38 cellular contexts compared by ENCODE assay signal in the genomic region with DNA sequence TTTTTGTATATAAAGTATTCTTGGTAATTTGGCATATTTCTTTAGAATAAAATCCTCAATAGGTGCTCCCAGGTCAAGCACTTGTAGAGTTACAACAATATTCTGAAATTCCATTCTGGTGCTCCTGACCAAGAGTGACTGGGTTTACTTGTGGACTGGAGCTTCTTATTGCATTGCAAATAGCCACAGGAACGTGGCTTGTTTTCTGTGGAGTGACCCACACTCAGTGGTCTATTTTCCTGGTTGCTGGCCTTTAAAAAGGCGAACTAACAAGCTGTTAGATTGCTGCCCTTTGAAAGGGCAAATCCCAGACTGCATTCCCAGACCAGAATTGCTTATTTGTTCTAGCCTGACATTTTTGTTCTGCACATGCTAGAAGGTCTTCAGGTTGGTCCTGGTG.
"Had no signal": no experiment of that assay in that cellular context is flagged by ENCODE, and none has a peak within 500 bp of the region (broad histone marks: within the 10 kb centered on the region; RNA-seq: fewer than 3 reads in every experiment).

No MANE protein-coding gene starts in this region.

- H3K27ac Mint-ChIP-seq: activated B cell treated with CpG ODN at 0.5 μM for 24 hours; activated CD8-positive, alpha-beta memory T cell treated with anti-CD3 and anti-CD28 coated beads, Interleukin-2, amount 10 ng/mL, durations not matched to agents 7 days and 5 days; activated CD8-positive, alpha-beta T cell treated with anti-CD3 and anti-CD28 coated beads for 36 hours; activated naive CD4-positive, alpha-beta T cell treated with anti-CD3 and anti-CD28 coated beads for 36 hours; activated naive CD4-positive, alpha-beta T cell treated with anti-CD3 and anti-CD28 coated beads, Interleukin-2, amount 50 U/mL, for 24 hours; activated naive CD8-positive, alpha-beta T cell treated with anti-CD3 and anti-CD28 coated beads for 36 hours; activated naive CD8-positive, alpha-beta T cell treated with anti-CD3 and anti-CD28 coated beads, Interleukin-2, amount 50 U/mL, for 24 hours; activated T-helper 1 cell treated with anti-CD3 and anti-CD28 coated beads, Interleukin-12 subunit alpha, Interleukin-12 subunit beta, Interleukin-2, Interleukin-4 antibody, amounts not matched to agents 30 ng/mL and 10 ng/mL and 1 ng/mL, durations not matched to agents 14 hours and 24 hours and 36 hours; activated T-helper 2 cell treated with anti-CD3 and anti-CD28 coated beads, Interferon-gamma antibody, Interleukin-2, Interleukin-4, amounts not matched to agents 10 μg/mL and 5 μg/mL and 100 μg/mL, durations not matched to agents 14 hours and 24 hours and 36 hours; brain; dendritic cell treated with granulocyte-macrophage colony-stimulating factor and Interleukin-4, amounts not matched to agents 40 ng/mL and 50 ng/mL, for 4 days; endodermal cell; T-helper 17 cell; T-helper 2 cell treated with Interferon-gamma antibody and Interleukin-4, amounts not matched to agents 5 μg/mL and 100 μg/mL, for 36 hours had no signal

- H3K4me3 Mint-ChIP-seq: activated B cell treated with CpG ODN at 0.5 μM for 24 hours; activated CD8-positive, alpha-beta memory T cell treated with anti-CD3 and anti-CD28 coated beads, Interleukin-2, amount 10 ng/mL, durations not matched to agents 7 days and 5 days; activated CD8-positive, alpha-beta T cell treated with anti-CD3 and anti-CD28 coated beads for 36 hours; activated naive CD4-positive, alpha-beta T cell treated with anti-CD3 and anti-CD28 coated beads for 36 hours; activated naive CD4-positive, alpha-beta T cell treated with anti-CD3 and anti-CD28 coated beads, Interleukin-2, amount 50 U/mL, for 24 hours; activated naive CD8-positive, alpha-beta T cell treated with anti-CD3 and anti-CD28 coated beads for 36 hours; activated naive CD8-positive, alpha-beta T cell treated with anti-CD3 and anti-CD28 coated beads, Interleukin-2, amount 50 U/mL, for 24 hours; activated T-helper 1 cell treated with anti-CD3 and anti-CD28 coated beads, Interleukin-12 subunit alpha, Interleukin-12 subunit beta, Interleukin-2, Interleukin-4 antibody, amounts not matched to agents 30 ng/mL and 10 ng/mL and 1 ng/mL, durations not matched to agents 14 hours and 24 hours and 36 hours; brain; dendritic cell treated with granulocyte-macrophage colony-stimulating factor and Interleukin-4, amounts not matched to agents 40 ng/mL and 50 ng/mL, for 4 days; endodermal cell; T-helper 17 cell; T-helper 2 cell treated with Interferon-gamma antibody and Interleukin-4, amounts not matched to agents 5 μg/mL and 100 μg/mL, for 36 hours had no signal

- H3K36me3 Mint-ChIP-seq: activated CD8-positive, alpha-beta memory T cell treated with anti-CD3 and anti-CD28 coated beads, Interleukin-2, amount 10 ng/mL, durations not matched to agents 7 days and 5 days; activated naive CD4-positive, alpha-beta T cell treated with anti-CD3 and anti-CD28 coated beads, Interleukin-2, amount 50 U/mL, for 24 hours; activated naive CD8-positive, alpha-beta T cell treated with anti-CD3 and anti-CD28 coated beads for 36 hours; brain had no signal

- H3K9me3 ChIP-seq: adrenal gland, breast epithelium had no signal

- DNase-seq: activated B cell treated with CpG ODN at 0.5 μM for 24 hours; activated CD4-positive, alpha-beta T cell treated with anti-CD3 and anti-CD28 coated beads for 48 hours; activated CD4-positive, alpha-beta T cell treated with anti-CD3 and anti-CD28 coated beads, Interleukin-2, amount 50 U/mL, for 1 hour; activated CD4-positive, alpha-beta T cell treated with anti-CD3 and anti-CD28 coated beads, Interleukin-2, amount 50 U/mL, for 48 hours; activated CD8-positive, alpha-beta memory T cell treated with anti-CD3 and anti-CD28 coated beads, Interleukin-2, amount 10 ng/mL, durations not matched to agents 7 days and 5 days; activated CD8-positive, alpha-beta memory T cell treated with anti-CD3 and anti-CD28 coated beads, Interleukin-2, amount 50 U/mL, for 4 hours; activated CD8-positive, alpha-beta T cell treated with anti-CD3 and anti-CD28 coated beads for 36 hours; activated effector memory CD4-positive, alpha-beta T cell treated with anti-CD3 and anti-CD28 coated beads, Interleukin-2, amount 50 U/mL, for 16 hours; activated naive CD4-positive, alpha-beta T cell treated with anti-CD3 and anti-CD28 coated beads for 36 hours; activated naive CD8-positive, alpha-beta T cell treated with anti-CD3 and anti-CD28 coated beads for 36 hours; activated naive CD8-positive, alpha-beta T cell treated with anti-CD3 and anti-CD28 coated beads, Interleukin-2, amount 50 U/mL, for 24 hours; activated T-cell treated with anti-CD3 and anti-CD28 coated beads, Interleukin-2, amount 50 U/mL, for 1 hour; activated T-cell treated with anti-CD3 and anti-CD28 coated beads, Interleukin-2, amount 50 U/mL, for 48 hours; adrenal gland; amygdala; aorta; central memory CD4-positive, alpha-beta T cell; cerebellar nuclear complex; dorsolateral prefrontal cortex; effector memory CD4-positive, alpha-beta T cell; endodermal cell; foreskin fibroblast; head of caudate nucleus; T-helper 1 cell; T-helper 17 cell; T1000; WERI-Rb-1 had no signal

- H3K27me3 Mint-ChIP-seq: activated B cell treated with CpG ODN at 0.5 μM for 24 hours; activated CD8-positive, alpha-beta memory T cell treated with anti-CD3 and anti-CD28 coated beads, Interleukin-2, amount 10 ng/mL, durations not matched to agents 7 days and 5 days; activated CD8-positive, alpha-beta T cell treated with anti-CD3 and anti-CD28 coated beads for 36 hours; activated naive CD4-positive, alpha-beta T cell treated with anti-CD3 and anti-CD28 coated beads, Interleukin-2, amount 50 U/mL, for 24 hours; activated naive CD8-positive, alpha-beta T cell treated with anti-CD3 and anti-CD28 coated beads, Interleukin-2, amount 50 U/mL, for 24 hours; brain; dendritic cell treated with granulocyte-macrophage colony-stimulating factor and Interleukin-4, amounts not matched to agents 40 ng/mL and 50 ng/mL, for 4 days; T-helper 17 cell had no signal

- H3K27ac ChIP-seq: adrenal gland, breast epithelium, cardiac muscle cell, coronary artery, dorsolateral prefrontal cortex, WERI-Rb-1 had no signal

- ATAC-seq: activated CD4-positive, CD25-positive, alpha-beta regulatory T cell treated with anti-CD3 and anti-CD28 coated beads, Interleukin-2, amount 50 U/mL, for 24 hours; activated CD8-positive, alpha-beta memory T cell treated with anti-CD3 and anti-CD28 coated beads, Interleukin-2, amount 10 ng/mL, durations not matched to agents 7 days and 5 days; activated CD8-positive, alpha-beta T cell treated with anti-CD3 and anti-CD28 coated beads for 36 hours; activated naive CD8-positive, alpha-beta T cell treated with anti-CD3 and anti-CD28 coated beads, Interleukin-2, amount 50 U/mL, for 24 hours; esophagus mucosa; T-helper 17 cell had no signal

- H3K4me1 ChIP-seq: adrenal gland, breast epithelium had no signal

- H3K4me3 ChIP-seq: adrenal gland, breast epithelium, cardiac muscle cell, coronary artery, dorsolateral prefrontal cortex had no signal

- H3K27me3 ChIP-seq: adrenal gland, breast epithelium, cardiac muscle cell had no signal

- H3K9me3 Mint-ChIP-seq: activated CD8-positive, alpha-beta T cell treated with anti-CD3 and anti-CD28 coated beads for 36 hours; activated naive CD4-positive, alpha-beta T cell treated with anti-CD3 and anti-CD28 coated beads for 36 hours; activated naive CD4-positive, alpha-beta T cell treated with anti-CD3 and anti-CD28 coated beads, Interleukin-2, amount 50 U/mL, for 24 hours; activated T-helper 1 cell treated with anti-CD3 and anti-CD28 coated beads, Interleukin-12 subunit alpha, Interleukin-12 subunit beta, Interleukin-2, Interleukin-4 antibody, amounts not matched to agents 30 ng/mL and 10 ng/mL and 1 ng/mL, durations not matched to agents 14 hours and 24 hours and 36 hours; activated T-helper 2 cell treated with anti-CD3 and anti-CD28 coated beads, Interferon-gamma antibody, Interleukin-2, Interleukin-4, amounts not matched to agents 10 μg/mL and 5 μg/mL and 100 μg/mL, durations not matched to agents 14 hours and 24 hours and 36 hours; brain; endodermal cell; T-helper 2 cell treated with Interferon-gamma antibody and Interleukin-4, amounts not matched to agents 5 μg/mL and 100 μg/mL, for 36 hours had no signal

- H3K36me3 ChIP-seq: adrenal gland, breast epithelium, cardiac muscle cell, WERI-Rb-1 had no signal

- H3K4me1 Mint-ChIP-seq: activated B cell treated with CpG ODN at 0.5 μM for 24 hours; activated CD8-positive, alpha-beta memory T cell treated with anti-CD3 and anti-CD28 coated beads, Interleukin-2, amount 10 ng/mL, durations not matched to agents 7 days and 5 days; activated naive CD4-positive, alpha-beta T cell treated with anti-CD3 and anti-CD28 coated beads, Interleukin-2, amount 50 U/mL, for 24 hours; activated naive CD8-positive, alpha-beta T cell treated with anti-CD3 and anti-CD28 coated beads for 36 hours; activated naive CD8-positive, alpha-beta T cell treated with anti-CD3 and anti-CD28 coated beads, Interleukin-2, amount 50 U/mL, for 24 hours; brain; T-helper 17 cell had no signal
